In the genomic region with DNA sequence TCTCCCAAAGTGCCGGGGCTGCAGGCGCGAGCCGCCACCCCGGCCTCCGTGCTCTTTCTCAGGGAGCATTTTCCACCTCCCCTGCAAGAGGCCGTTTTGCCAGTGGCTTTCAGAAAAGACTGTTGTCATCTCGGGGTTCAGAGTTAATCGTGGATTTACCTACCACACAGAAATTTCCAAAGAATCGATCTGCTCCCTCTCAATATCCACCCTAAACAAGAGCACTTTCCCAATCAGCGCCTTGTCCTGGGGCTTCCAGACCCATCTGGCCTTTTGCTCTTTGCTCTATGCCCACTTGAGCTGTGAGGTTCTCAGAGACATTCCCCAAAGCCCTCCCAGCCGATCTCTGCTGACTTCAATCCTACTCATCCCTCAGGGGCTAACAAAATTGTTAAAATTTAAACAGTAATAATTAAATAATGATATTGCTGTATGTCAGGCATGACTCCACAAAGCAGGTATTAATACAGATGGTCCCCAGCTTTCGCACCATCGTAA, we compare ENCODE assay signal across 8 cellular contexts.
DNase-seq lines count a peak whose midpoint lies in the region; ATAC-seq, FAIRE-seq and TF ChIP-seq lines count a peak whose summit lies in the region.

No MANE protein-coding gene starts in this region.

- H3K9ac ChIP-seq in BLaER1 treated with 17β-estradiol and CSF1 and Interleukin-3, amounts not matched to agents 10 nM and 100 nM, result peak overlapping the region in 10 of 11 experiments; percentile 38 to 70 (median 64); a peak in 17 of 22 replicates
- peak overlapping the region; percentile 35; the same call in 1 of the 2 replicates for H3K9ac ChIP-seq in KMS-11
- H3K9ac ChIP-seq in neural progenitor cell, result no peak overlapping the region

- ATAC-seq in HG03095 (IDR thresholded peaks at IDR 0.05; ENCODE audit: unreplicated experiment), result no peak

- no peaks in the 10 kb centered on the region for H3K36me3 Mint-ChIP-seq in dendritic cell treated with granulocyte-macrophage colony-stimulating factor and Interleukin-4, amounts not matched to agents 40 ng/mL and 50 ng/mL, for 4 days (ENCODE audit: low read depth)
- H3K36me3 Mint-ChIP-seq in neural progenitor cell, result peaks cover 2% of the 10 kb centered on the region

- TF ChIP-seq CTCF in KMS-11 (conservative IDR thresholded peaks at IDR 0.05; ENCODE audit: low read depth, low read length) (no peak), neural progenitor cell (IDR thresholded peaks at IDR 0.05) (no peak)

- no peak for DNase-seq in neural progenitor cell (ENCODE audit: low spot score)
- no peak for DNase-seq in activated gamma-delta T cell (lab: John Stamatoyannopoulos, UW)
- no peak for DNase-seq in urothelium cell line (ENCODE audit: low spot score)
- no peak for DNase-seq in RCC 7860 (ENCODE audit: low spot score)

- H3K4me3 ChIP-seq in BLaER1 treated with 17β-estradiol and CSF1 and Interleukin-3, amounts not matched to agents 10 nM and 100 nM, result peak overlapping the region in 1 of 10 experiments; percentile 20; a peak in 1 of 20 replicates
- H3K4me3 ChIP-seq in KMS-11 (IDR thresholded peaks at IDR 0.05; ENCODE audit: insufficient read depth, low read depth, low read length) (no peak overlapping the region), neural progenitor cell (no peak overlapping the region)

- H3K27ac Mint-ChIP-seq in dendritic cell treated with granulocyte-macrophage colony-stimulating factor and Interleukin-4, amounts not matched to agents 40 ng/mL and 50 ng/mL, for 4 days, result peak overlapping the region; percentile 85
- peak overlapping the region; percentile 94 for H3K27ac Mint-ChIP-seq in neural progenitor cell

- H3K9me3 ChIP-seq in BLaER1 treated with 17β-estradiol and CSF1 and Interleukin-3, amounts not matched to agents 10 nM and 100 nM (replicated peaks in 1 of 11), result peaks cover 0 to 7% (median 0%) of the 10 kb centered on the region in 11 experiments; a peak in 1 of 22 replicates
- H3K9me3 ChIP-seq in neural progenitor cell (ENCODE audit: low read depth), result no peaks in the 10 kb centered on the region

- H2AFZ ChIP-seq in KMS-11 (ENCODE audit: low read depth) (peak overlapping the region; percentile 100), neural progenitor cell (replicated peaks) (peak overlapping the region; percentile 86)

- FAIRE-seq in urothelium cell line (lab: Jason Lieb, UNC), result no peak
- no peak for FAIRE-seq in RCC 7860 (lab: Jason Lieb, UNC)

- H3K9me3 Mint-ChIP-seq in dendritic cell treated with granulocyte-macrophage colony-stimulating factor and Interleukin-4, amounts not matched to agents 40 ng/mL and 50 ng/mL, for 4 days, result no peaks in the 10 kb centered on the region
- H3K9me3 Mint-ChIP-seq in neural progenitor cell, result peaks cover 4% of the 10 kb centered on the region

- intact Hi-C loops in dendritic cell treated with granulocyte-macrophage colony-stimulating factor and Interleukin-4, amounts not matched to agents 40 ng/mL and 50 ng/mL, for 4 days (cut with micrococcal nuclease), result loop anchor here (2.0 to 5.0 kb wide), 4 partner anchors 36 to 236 kb away; no protein-coding TSS in a partner anchor

- peak overlapping the region; percentile 50 to 81 (median 57) for H3K4me2 ChIP-seq in BLaER1 treated with 17β-estradiol and CSF1 and Interleukin-3, amounts not matched to agents 10 nM and 100 nM
- H3K4me2 ChIP-seq in KMS-11, result peak overlapping the region; percentile 52; the same call in 1 of the 2 replicates
- H3K4me2 ChIP-seq in neural progenitor cell, result no peak overlapping the region

- peaks cover 36% of the 10 kb centered on the region for H3K4me1 Mint-ChIP-seq in dendritic cell treated with granulocyte-macrophage colony-stimulating factor and Interleukin-4, amounts not matched to agents 40 ng/mL and 50 ng/mL, for 4 days (ENCODE audit: low read depth)
- H3K4me1 Mint-ChIP-seq in neural progenitor cell, result peaks cover 38% of the 10 kb centered on the region

- peaks cover 54% of the 10 kb centered on the region for H3F3A ChIP-seq in neural progenitor cell (ENCODE audit: low read depth)

- H4K20me1 ChIP-seq in BLaER1 treated with 17β-estradiol and CSF1 and Interleukin-3, amounts not matched to agents 10 nM and 100 nM, result no peaks in the 10 kb centered on the region
- H4K20me1 ChIP-seq in KMS-11 (ENCODE audit: insufficient read depth) (no peaks in the 10 kb centered on the region), neural progenitor cell (ENCODE audit: low read depth) (no peaks in the 10 kb centered on the region)

- H3K27me3 ChIP-seq in BLaER1 treated with 17β-estradiol and CSF1 and Interleukin-3, amounts not matched to agents 10 nM and 100 nM, result no peaks in the 10 kb centered on the region
- H3K27me3 ChIP-seq in KMS-11 (ENCODE audit: insufficient read depth, low read depth), result no peaks in the 10 kb centered on the region
- H3K27me3 ChIP-seq in neural progenitor cell, result peaks cover 12% of the 10 kb centered on the region

- no peak overlapping the region for H3K4me3 Mint-ChIP-seq in dendritic cell treated with granulocyte-macrophage colony-stimulating factor and Interleukin-4, amounts not matched to agents 40 ng/mL and 50 ng/mL, for 4 days
- no peak overlapping the region for H3K4me3 Mint-ChIP-seq in neural progenitor cell

- peak overlapping the region; percentile 35 to 84 (median 71); a peak in 21 of 22 replicates for H3K27ac ChIP-seq in BLaER1 treated with 17β-estradiol and CSF1 and Interleukin-3, amounts not matched to agents 10 nM and 100 nM
- H3K27ac ChIP-seq in KMS-11 (no peak overlapping the region), neural progenitor cell (no peak overlapping the region)

- no peaks in the 10 kb centered on the region for H3K36me3 ChIP-seq in BLaER1 treated with 17β-estradiol and CSF1 and Interleukin-3, amounts not matched to agents 10 nM and 100 nM
- H3K36me3 ChIP-seq in KMS-11 (ENCODE audit: insufficient read depth) (no peaks in the 10 kb centered on the region), neural progenitor cell (no peaks in the 10 kb centered on the region)

- peaks cover 2% of the 10 kb centered on the region for H3K27me3 Mint-ChIP-seq in dendritic cell treated with granulocyte-macrophage colony-stimulating factor and Interleukin-4, amounts not matched to agents 40 ng/mL and 50 ng/mL, for 4 days
- peaks cover 23% of the 10 kb centered on the region for H3K27me3 Mint-ChIP-seq in neural progenitor cell (ENCODE audit: insufficient read depth, low read depth)

- peaks cover 28 to 70% (median 39%) of the 10 kb centered on the region in 10 experiments for H3K4me1 ChIP-seq in BLaER1 treated with 17β-estradiol and CSF1 and Interleukin-3, amounts not matched to agents 10 nM and 100 nM
- H3K4me1 ChIP-seq in KMS-11 (ENCODE audit: low read depth, poor library complexity, severe bottlenecking) (peaks cover 13% of the 10 kb centered on the region), neural progenitor cell (peaks cover 43% of the 10 kb centered on the region)

- H3K79me2 ChIP-seq in KMS-11 (ENCODE audit: insufficient read depth, low read depth), result no peaks in the 10 kb centered on the region
- no peaks in the 10 kb centered on the region for H3K79me2 ChIP-seq in neural progenitor cell (ENCODE audit: low read depth)

Comparison
In these comparisons a context has a peak if more than half of its experiments do, and no peak if none do; other contexts are left out.
1. H3K27ac ChIP-seq: peak in BLaER1 treated with 17β-estradiol and CSF1 and Interleukin-3, amounts not matched to agents 10 nM and 100 nM (11 of 11); none in KMS-11 (single experiment) and neural progenitor cell (single experiment).